18 cellular contexts compared by ENCODE assay signal in the genomic region with DNA sequence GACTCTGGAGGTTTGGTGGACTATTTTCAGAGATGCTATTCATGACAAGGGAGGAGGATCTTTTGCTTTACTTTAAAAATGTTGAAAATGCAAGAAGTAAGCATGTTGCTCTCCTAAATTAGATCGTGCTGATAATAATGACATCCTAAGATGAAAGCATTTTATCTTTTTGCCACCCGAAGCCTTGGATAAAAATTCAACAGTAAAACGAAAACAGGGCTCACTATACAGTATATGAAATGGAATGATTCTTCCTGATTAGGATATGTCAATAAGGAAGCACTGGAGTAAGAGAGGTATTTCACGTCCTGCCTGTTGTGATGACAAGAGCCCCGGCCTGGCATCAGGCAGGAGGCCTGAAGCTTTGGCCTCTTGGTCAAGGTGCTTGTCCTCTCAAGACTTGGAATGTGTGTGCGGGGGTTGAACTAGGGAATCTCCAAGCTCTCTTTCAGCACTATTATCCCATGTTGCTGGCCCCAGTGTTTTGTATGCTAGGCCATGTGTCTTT.
DNase-seq lines count a peak whose midpoint lies in the region; ATAC-seq, FAIRE-seq and TF ChIP-seq lines count a peak whose summit lies in the region.
"Had no signal": no experiment of that assay in that cellular context is flagged by ENCODE, and none has a peak within 500 bp of the region (broad histone marks: within the 10 kb centered on the region; RNA-seq: fewer than 3 reads in every experiment).

No MANE protein-coding gene starts in this region.

- H3K36me3 ChIP-seq in HepG2 (replicated peaks in 1 of 2; ENCODE audit: control insufficient read depth in 1 of 2, insufficient read depth in 2 of 2, low read length in 2 of 2), result no peaks in the 10 kb centered on the region
- H3K36me3 ChIP-seq in right lobe of liver, result no peaks in the 10 kb centered on the region
- no peaks in the 10 kb centered on the region for H3K36me3 ChIP-seq in upper lobe of right lung

- H3K27ac ChIP-seq in HepG2 (ENCODE audit: extremely low read length, insufficient read depth, low read length) (no peak overlapping the region), right lobe of liver (no peak overlapping the region), upper lobe of right lung (no peak overlapping the region)
- H3K27ac ChIP-seq: GM23248, HL-60 had no signal

- POLR2A ChIA-PET in HepG2 (lab: Yijun Ruan, JAX), result no interaction called here

- intact Hi-C loops in HepG2 (cut with micrococcal nuclease; ENCODE audit: unreplicated experiment), result no loop called here
- intact Hi-C loops in right lobe of liver (cut with DNase I), result no loop called here
- intact Hi-C loops in upper lobe of right lung (cut with DNase I), result no loop called here

- no peaks in the 10 kb centered on the region for H4K20me1 ChIP-seq in HepG2 (ENCODE audit: insufficient read depth, low read length)

- H2AFZ ChIP-seq in HepG2 (ENCODE audit: low read length), result no peak overlapping the region
- H2AFZ ChIP-seq: GM23248 had no signal

- in situ Hi-C loops in HepG2 (cut with HindIII; ENCODE audit: extremely low pct_ligation_motif_present, low pct_unique_long_range_greater_than_20kb), result no loop called here

- BruUV-seq in HepG2 (replicated peaks; lab: Mats Ljungman, UMichigan), result no TSS peak

- H3K4me2 ChIP-seq in HepG2 (ENCODE audit: low read depth, low read length), result no peak overlapping the region

- peak; percentile 25 for ATAC-seq in SK-N-SH treated with all-trans-retinoic acid at 6 μM for 48 hours
- no peak for ATAC-seq in HepG2
- no peak for ATAC-seq in right lobe of liver
- no peak for ATAC-seq in upper lobe of right lung
- ATAC-seq: CD8-positive, alpha-beta T cell had no signal

- H3K4me1 ChIP-seq in HepG2 (ENCODE audit: insufficient read depth, low read length), result no peaks in the 10 kb centered on the region
- H3K4me1 ChIP-seq in right lobe of liver, result no peaks in the 10 kb centered on the region
- H3K4me1 ChIP-seq in upper lobe of right lung, result no peaks in the 10 kb centered on the region

- H3K27me3 ChIP-seq in HepG2 (ENCODE audit: control insufficient read depth in 1 of 2, insufficient read depth in 2 of 2, low read length in 2 of 2), result peaks cover 0 to 10% of the 10 kb centered on the region in 2 experiments; a peak in 1 of 5 replicates
- no peaks in the 10 kb centered on the region for H3K27me3 ChIP-seq in right lobe of liver
- no peaks in the 10 kb centered on the region for H3K27me3 ChIP-seq in upper lobe of right lung

- TF ChIP-seq POLR2A in HepG2 (IDR thresholded peaks at IDR 0.05; ENCODE audit: insufficient read depth in 1 of 2, low read depth in 2 of 2, low read length in 2 of 2) (no peak), right lobe of liver (IDR thresholded peaks at IDR 0.05) (no peak)

- no peak for FAIRE-seq in HepG2 (lab: Jason Lieb, UNC)
- FAIRE-seq: A204.1, D721Med, G401.6, GM12891 had no signal

- no peak overlapping the region for H3K9ac ChIP-seq in HepG2 (ENCODE audit: insufficient read depth, low read depth, low read length)
- H3K9ac ChIP-seq: GM23248 had no signal

- H3K4me3 ChIP-seq in HepG2 (replicated peaks in 1 of 3; ENCODE audit: insufficient read depth in 1 of 3, low read depth in 2 of 3, low read length in 3 of 3) (no peak overlapping the region), right lobe of liver (no peak overlapping the region), upper lobe of right lung (no peak overlapping the region)
- H3K4me3 ChIP-seq: GM23248 had no signal

- WGBS in HepG2 (ENCODE audit: low lambda C conversion rate), result 8% methylated on average over 6 of the region's 6 CpGs
- WGBS in right lobe of liver (ENCODE audit: insufficient coverage, low coverage, low lambda C conversion rate, missing lambda C conversion rate), result 51% methylated on average over 5 of the region's 6 CpGs

- CTCF ChIA-PET in HepG2 (lab: Yijun Ruan, JAX; ENCODE audit: low intra/inter-chr PET ratio, low total read pairs), result no interaction called here

- TF ChIP-seq EP300 in HepG2 (IDR thresholded peaks at IDR 0.05; ENCODE audit: low read depth in 2 of 2, low read length in 2 of 2) (no peak), HepG2 (CRISPR knock-in tag; IDR thresholded peaks at IDR 0.05; ENCODE audit: borderline replicate concordance) (no peak)

- DNase-seq in DMS53 (lab: John Stamatoyannopoulos, UW) (peak; percentile 36), NCI-H526 (lab: John Stamatoyannopoulos, UW) (peak; percentile 76 to 79), HepG2 (ENCODE audit: low spot score) (no peak), right lobe of liver (no peak), upper lobe of right lung (no peak)
- DNase-seq in activated CD8-positive, alpha-beta memory T cell treated with anti-CD3 and anti-CD28 coated beads for 24 hours, result no peak
- DNase-seq: CD8-positive, alpha-beta T cell; COR-L47; DMS79 treated with DMSO at 0.1 percent for 48 hours; EL; GM23248; H7 had no signal

- no peak for TF ChIP-seq RAD21 in HepG2 (CRISPR knock-in tag; IDR thresholded peaks at IDR 0.05)

- H3K9me3 ChIP-seq in HepG2 (ENCODE audit: low read length) (no peaks in the 10 kb centered on the region), right lobe of liver (no peaks in the 10 kb centered on the region), upper lobe of right lung (no peaks in the 10 kb centered on the region)

- no peaks in the 10 kb centered on the region for H3K79me2 ChIP-seq in HepG2 (ENCODE audit: insufficient read depth, low read length)

- no peak for TF ChIP-seq CTCF in HepG2 (CRISPR knock-in tag; IDR thresholded peaks at IDR 0.05)
- TF ChIP-seq CTCF in right lobe of liver (IDR thresholded peaks at IDR 0.05), result no peak
- no peak for TF ChIP-seq CTCF in upper lobe of right lung (IDR thresholded peaks at IDR 0.05)

TF ChIP-seq in SK-N-SH treated with all-trans-retinoic acid at 6 μM for 48 hours, 23 proteins besides CTCF, POLR2A, EP300 and RAD21:
- TF ChIP-seq GLIS3 (CRISPR knock-in tag; IDR thresholded peaks at IDR 0.05) (0 out of 2 replicates have a peak, but pooled peaks have one; percentile 56), CSDC2 (CRISPR knock-in tag; IDR thresholded peaks at IDR 0.05) (no peak), ZNF8 (CRISPR knock-in tag; IDR thresholded peaks at IDR 0.05) (no peak)
TF ChIP-seq in SK-N-SH treated with all-trans-retinoic acid at 6 μM for 48 hours: peak in this region for 1.

TF ChIP-seq in HepG2, 621 proteins besides CTCF, POLR2A, EP300 and RAD21:
- TF ChIP-seq RFX3 (CRISPR knock-in tag; IDR thresholded peaks at IDR 0.05) (no peak), PPARG (CRISPR knock-in tag; conservative IDR thresholded peaks at IDR 0.05) (no peak), ZMYM3 (CRISPR knock-in tag; IDR thresholded peaks at IDR 0.05) (no peak), SATB2 (CRISPR knock-in tag; IDR thresholded peaks at IDR 0.05) (no peak), TGIF2 (CRISPR knock-in tag; IDR thresholded peaks at IDR 0.05) (no peak), PAWR (CRISPR knock-in tag; IDR thresholded peaks at IDR 0.05; ENCODE audit: borderline replicate concordance) (no peak), ATM (IDR thresholded peaks at IDR 0.05; ENCODE audit: borderline replicate concordance) (no peak), XBP1 (CRISPR knock-in tag; IDR thresholded peaks at IDR 0.05) (no peak), MTA3 (CRISPR knock-in tag; IDR thresholded peaks at IDR 0.05) (no peak), NONO (IDR thresholded peaks at IDR 0.05) (no peak), NONO (CRISPR knock-in tag; conservative IDR thresholded peaks at IDR 0.05) (no peak), ZNF660 (CRISPR knock-in tag; IDR thresholded peaks at IDR 0.05; ENCODE audit: borderline replicate concordance, low read depth) (no peak), CENPT (CRISPR knock-in tag; IDR thresholded peaks at IDR 0.05; ENCODE audit: low read depth) (no peak), RARG (CRISPR knock-in tag; IDR thresholded peaks at IDR 0.05; ENCODE audit: low read depth) (no peak)
- TF ChIP-seq, protein P1, sequence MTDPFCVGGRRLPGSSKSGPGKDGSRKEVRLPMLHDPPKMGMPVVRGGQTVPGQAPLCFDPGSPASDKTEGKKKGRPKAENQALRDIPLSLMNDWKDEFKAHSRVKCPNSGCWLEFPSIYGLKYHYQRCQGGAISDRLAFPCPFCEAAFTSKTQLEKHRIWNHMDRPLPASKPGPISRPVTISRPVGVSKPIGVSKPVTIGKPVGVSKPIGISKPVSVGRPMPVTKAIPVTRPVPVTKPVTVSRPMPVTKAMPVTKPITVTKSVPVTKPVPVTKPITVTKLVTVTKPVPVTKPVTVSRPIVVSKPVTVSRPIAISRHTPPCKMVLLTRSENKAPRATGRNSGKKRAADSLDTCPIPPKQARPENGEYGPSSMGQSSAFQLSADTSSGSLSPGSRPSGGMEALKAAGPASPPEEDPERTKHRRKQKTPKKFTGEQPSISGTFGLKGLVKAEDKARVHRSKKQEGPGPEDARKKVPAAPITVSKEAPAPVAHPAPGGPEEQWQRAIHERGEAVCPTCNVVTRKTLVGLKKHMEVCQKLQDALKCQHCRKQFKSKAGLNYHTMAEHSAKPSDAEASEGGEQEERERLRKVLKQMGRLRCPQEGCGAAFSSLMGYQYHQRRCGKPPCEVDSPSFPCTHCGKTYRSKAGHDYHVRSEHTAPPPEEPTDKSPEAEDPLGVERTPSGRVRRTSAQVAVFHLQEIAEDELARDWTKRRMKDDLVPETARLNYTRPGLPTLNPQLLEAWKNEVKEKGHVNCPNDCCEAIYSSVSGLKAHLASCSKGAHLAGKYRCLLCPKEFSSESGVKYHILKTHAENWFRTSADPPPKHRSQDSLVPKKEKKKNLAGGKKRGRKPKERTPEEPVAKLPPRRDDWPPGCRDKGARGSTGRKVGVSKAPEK (CRISPR knock-in tag; IDR thresholded peaks at IDR 0.05; ENCODE audit: borderline replicate concordance), result no peak

Comparison
In these comparisons a context has a peak if more than half of its experiments do, and no peak if none do; other contexts are left out.
1. DNase-seq: peak in DMS53 (single experiment) and NCI-H526 (2 of 2); none in HepG2 (single experiment), right lobe of liver (0 of 3), activated CD8-positive, alpha-beta memory T cell treated with anti-CD3 and anti-CD28 coated beads for 24 hours (single experiment) and upper lobe of right lung (single experiment).